In genomic region chr4:143417679-143418403, GRCh38 we compare ENCODE assay signal across 16 cellular contexts.
A peak's percentile ranks its signal among the peaks of the same experiment; 100 is the strongest.
DNase-seq lines count a peak whose midpoint lies in the region; ATAC-seq and TF ChIP-seq lines count a peak whose summit lies in the region.
"Had no signal": no experiment of that assay in that cellular context is flagged by ENCODE, and none has a peak within 500 bp of the region (broad histone marks: within the 10 kb centered on the region; RNA-seq: fewer than 3 reads in every experiment).

No MANE protein-coding gene starts in this region.

- 93% methylated on average over 12 of the region's 12 CpGs for WGBS in hepatocyte (ENCODE audit: low lambda C conversion rate, missing lambda C conversion rate)

- H2AFZ ChIP-seq in hepatocyte: no peak overlapping the region

- no peak overlapping the region for H3K4me3 Mint-ChIP-seq in natural killer cell
- no peak overlapping the region for H3K4me3 Mint-ChIP-seq in activated T-helper 17 cell treated with anti-CD3 and anti-CD28 coated beads, Interleukin-2, amount 50 U/mL, for 72 hours
- no peak overlapping the region for H3K4me3 Mint-ChIP-seq in activated CD4-positive, alpha-beta memory T cell treated with anti-CD3 and anti-CD28 coated beads for 36 hours

- H3K4me3 ChIP-seq in hepatocyte: no peak overlapping the region
- H3K4me3 ChIP-seq: spleen, stomach had no signal

- no peaks in the 10 kb centered on the region for H3K4me1 ChIP-seq in hepatocyte (ENCODE audit: insufficient read depth)

- peaks cover 0 to 7% of the 10 kb centered on the region in 2 donors for H3K4me1 Mint-ChIP-seq in natural killer cell
- no peaks in the 10 kb centered on the region for H3K4me1 Mint-ChIP-seq in activated T-helper 17 cell treated with anti-CD3 and anti-CD28 coated beads, Interleukin-2, amount 50 U/mL, for 72 hours
- H3K4me1 Mint-ChIP-seq in activated CD4-positive, alpha-beta memory T cell treated with anti-CD3 and anti-CD28 coated beads for 36 hours (ENCODE audit: low read depth): no peaks in the 10 kb centered on the region

- no peaks in the 10 kb centered on the region for H3K9me3 Mint-ChIP-seq in natural killer cell
- H3K9me3 Mint-ChIP-seq in activated T-helper 17 cell treated with anti-CD3 and anti-CD28 coated beads, Interleukin-2, amount 50 U/mL, for 72 hours: no peaks in the 10 kb centered on the region
- H3K9me3 Mint-ChIP-seq in activated CD4-positive, alpha-beta memory T cell treated with anti-CD3 and anti-CD28 coated beads for 36 hours: no peaks in the 10 kb centered on the region

- intact Hi-C loops in natural killer cell (cut with micrococcal nuclease): no loop called here
- intact Hi-C loops in activated CD4-positive, alpha-beta memory T cell treated with anti-CD3 and anti-CD28 coated beads for 36 hours (cut with micrococcal nuclease): no loop called here

- TF ChIP-seq CTCF in natural killer cell (IDR thresholded peaks at IDR 0.05) (no peak), hepatocyte (IDR thresholded peaks at IDR 0.05; ENCODE audit: poor library complexity) (no peak)

- no peaks in the 10 kb centered on the region for H3K36me3 Mint-ChIP-seq in natural killer cell
- no peaks in the 10 kb centered on the region for H3K36me3 Mint-ChIP-seq in activated T-helper 17 cell treated with anti-CD3 and anti-CD28 coated beads, Interleukin-2, amount 50 U/mL, for 72 hours (ENCODE audit: low read depth)
- H3K36me3 Mint-ChIP-seq in activated CD4-positive, alpha-beta memory T cell treated with anti-CD3 and anti-CD28 coated beads for 36 hours: no peaks in the 10 kb centered on the region

- peak overlapping the region in 1 of 2 donors; percentile 53 for H3K27ac Mint-ChIP-seq in natural killer cell
- H3K27ac Mint-ChIP-seq in activated T-helper 17 cell treated with anti-CD3 and anti-CD28 coated beads, Interleukin-2, amount 50 U/mL, for 72 hours: no peak overlapping the region
- no peak overlapping the region for H3K27ac Mint-ChIP-seq in activated CD4-positive, alpha-beta memory T cell treated with anti-CD3 and anti-CD28 coated beads for 36 hours

- no peaks in the 10 kb centered on the region for H3K9me2 ChIP-seq in hepatocyte (replicated peaks; ENCODE audit: insufficient read depth)

- H3K4me2 ChIP-seq in hepatocyte: no peak overlapping the region

- CTCF ChIA-PET in activated CD4-positive, alpha-beta memory T cell treated with anti-CD3 and anti-CD28 coated beads for 36 hours (lab: Charles Lee): no interaction called here

- no peaks in the 10 kb centered on the region for H3K27me3 Mint-ChIP-seq in natural killer cell (ENCODE audit: low read depth in 2 of 2)
- H3K27me3 Mint-ChIP-seq in activated T-helper 17 cell treated with anti-CD3 and anti-CD28 coated beads, Interleukin-2, amount 50 U/mL, for 72 hours: peaks cover 19% of the 10 kb centered on the region
- peaks cover 12% of the 10 kb centered on the region for H3K27me3 Mint-ChIP-seq in activated CD4-positive, alpha-beta memory T cell treated with anti-CD3 and anti-CD28 coated beads for 36 hours

- H4K20me1 ChIP-seq in hepatocyte (ENCODE audit: insufficient read depth, poor library complexity, severe bottlenecking): no peaks in the 10 kb centered on the region

- no peaks in the 10 kb centered on the region for H3K9me3 ChIP-seq in hepatocyte (ENCODE audit: low read depth)
- H3K9me3 ChIP-seq: spleen, stomach had no signal

- ATAC-seq in GM18870 (IDR thresholded peaks at IDR 0.05; ENCODE audit: unreplicated experiment) (peak; percentile 89), GM21723 (IDR thresholded peaks at IDR 0.05; ENCODE audit: unreplicated experiment) (peak; percentile 83), HG03175 (IDR thresholded peaks at IDR 0.05; ENCODE audit: unreplicated experiment) (peak; percentile 88), natural killer cell (peak; percentile 10 to 67 (median 57))
- ATAC-seq in activated T-helper 17 cell treated with anti-CD3 and anti-CD28 coated beads, Interleukin-2, amount 50 U/mL, for 72 hours (replicated peaks): no peak

- POLR2A ChIA-PET in activated CD4-positive, alpha-beta memory T cell treated with anti-CD3 and anti-CD28 coated beads for 36 hours (lab: Charles Lee): no interaction called here

- H3K36me3 ChIP-seq in hepatocyte (replicated peaks; ENCODE audit: insufficient read depth, low read depth): no peaks in the 10 kb centered on the region

- peaks cover 20% of the 10 kb centered on the region for H3K79me2 ChIP-seq in hepatocyte

- H3K27me3 ChIP-seq in hepatocyte: no peaks in the 10 kb centered on the region
- H3K27me3 ChIP-seq: spleen, stomach had no signal

- H3K27ac ChIP-seq in hepatocyte: no peak overlapping the region

- no peak for DNase-seq in natural killer cell
- DNase-seq in hepatocyte (ENCODE audit: low spot score): no peak
- DNase-seq in activated CD4-positive, alpha-beta memory T cell treated with anti-CD3 and anti-CD28 coated beads for 36 hours: no peak
- DNase-seq in DMS79 (lab: John Stamatoyannopoulos, UW): no peak
- DNase-seq: activated effector memory CD4-positive, alpha-beta T cell treated with anti-CD3 and anti-CD28 coated beads, Interleukin-2, amount 50 U/mL, for 16 hours; dermis blood vessel endothelial cell; HCEC 1CT; NCI-H1092; OCI-M1; spleen; stomach; T-helper 9 cell had no signal
